17 cellular contexts compared by ENCODE assay signal in the genomic region with DNA sequence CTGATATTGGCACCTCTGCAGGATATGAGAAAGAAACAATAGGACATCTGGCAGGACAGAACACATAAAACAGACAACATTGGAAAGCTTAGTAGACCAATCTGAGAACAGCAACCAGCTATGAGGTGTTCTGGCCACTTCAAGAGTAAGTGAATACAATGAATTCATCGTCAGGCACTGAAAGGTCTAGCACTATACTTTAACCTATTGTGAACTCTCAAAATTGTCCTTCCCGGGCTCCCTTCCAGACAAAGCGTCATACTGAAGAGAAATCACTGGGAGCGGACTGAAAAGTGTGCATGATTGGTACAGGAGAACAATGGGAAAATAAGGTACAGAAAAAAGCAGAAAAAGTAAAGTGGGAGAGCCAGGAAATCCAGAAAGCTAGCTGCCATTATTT.
"Had no signal": no experiment of that assay in that cellular context is flagged by ENCODE, and none has a peak within 500 bp of the region (broad histone marks: within the 10 kb centered on the region; RNA-seq: fewer than 3 reads in every experiment).

No MANE protein-coding gene starts in this region.

- H3K27me3 ChIP-seq: gastroesophageal sphincter, left lung, pancreas, testis had no signal

- H3K36me3 Mint-ChIP-seq: memory B cell had no signal

- H3K9me3 Mint-ChIP-seq: activated naive CD8-positive, alpha-beta T cell treated with anti-CD3 and anti-CD28 coated beads, Interleukin-2, amount 50 U/mL, for 24 hours; stimulated activated naive CD8-positive, alpha-beta T cell treated with anti-CD3 and anti-CD28 coated beads, Interleukin-15, amount 100 ng/mL, for 72 hours had no signal

- DNase-seq: activated CD4-positive, alpha-beta T cell treated with anti-CD3 and anti-CD28 coated beads for 1 hour; activated CD4-positive, alpha-beta T cell treated with anti-CD3 and anti-CD28 coated beads, Interleukin-2, amount 50 U/mL, for 48 hours; activated naive CD8-positive, alpha-beta T cell treated with anti-CD3 and anti-CD28 coated beads, Interleukin-2, amount 50 U/mL, for 24 hours; activated T-cell treated with anti-CD3 and anti-CD28 coated beads, Interleukin-2, amount 50 U/mL, for 48 hours; effector CD4-positive, alpha-beta T cell; islet precursor cell; left lung; pancreas; retina; stimulated activated CD4-positive, alpha-beta T cell treated with anti-CD3 and anti-CD28 coated beads, Interleukin-15, amount 100 ng/mL, for 24 hours; stimulated activated CD4-positive, alpha-beta T cell treated with anti-CD3 and anti-CD28 coated beads, Interleukin-4, amount 100 ng/mL, for 24 hours; stimulated activated naive CD8-positive, alpha-beta T cell treated with anti-CD3 and anti-CD28 coated beads, Interleukin-15, amount 100 ng/mL, for 72 hours; T1000; testis had no signal

- H3K9me3 ChIP-seq: left lung, pancreas, testis had no signal

- H3K4me1 Mint-ChIP-seq: activated naive CD8-positive, alpha-beta T cell treated with anti-CD3 and anti-CD28 coated beads, Interleukin-2, amount 50 U/mL, for 24 hours; memory B cell had no signal

- H3K4me1 ChIP-seq: left lung, pancreas, testis had no signal

- H3K4me3 Mint-ChIP-seq: activated naive CD8-positive, alpha-beta T cell treated with anti-CD3 and anti-CD28 coated beads, Interleukin-2, amount 50 U/mL, for 24 hours; memory B cell; stimulated activated naive CD8-positive, alpha-beta T cell treated with anti-CD3 and anti-CD28 coated beads, Interleukin-15, amount 100 ng/mL, for 72 hours had no signal

- H3K27ac ChIP-seq: epithelial cell of prostate, gastroesophageal sphincter, left lung, pancreas, testis had no signal

- H3K4me3 ChIP-seq: gastroesophageal sphincter, left lung, pancreas, testis had no signal

- ATAC-seq: activated naive CD8-positive, alpha-beta T cell treated with anti-CD3 and anti-CD28 coated beads, Interleukin-2, amount 50 U/mL, for 24 hours; gastroesophageal sphincter; left lung; pancreas had no signal

- H3K36me3 ChIP-seq: gastroesophageal sphincter, left lung, pancreas had no signal

- H3K27ac Mint-ChIP-seq: activated naive CD8-positive, alpha-beta T cell treated with anti-CD3 and anti-CD28 coated beads, Interleukin-2, amount 50 U/mL, for 24 hours; memory B cell; stimulated activated naive CD8-positive, alpha-beta T cell treated with anti-CD3 and anti-CD28 coated beads, Interleukin-15, amount 100 ng/mL, for 72 hours had no signal
